ENCODE assay signal across 29 cellular contexts in the genomic region with DNA sequence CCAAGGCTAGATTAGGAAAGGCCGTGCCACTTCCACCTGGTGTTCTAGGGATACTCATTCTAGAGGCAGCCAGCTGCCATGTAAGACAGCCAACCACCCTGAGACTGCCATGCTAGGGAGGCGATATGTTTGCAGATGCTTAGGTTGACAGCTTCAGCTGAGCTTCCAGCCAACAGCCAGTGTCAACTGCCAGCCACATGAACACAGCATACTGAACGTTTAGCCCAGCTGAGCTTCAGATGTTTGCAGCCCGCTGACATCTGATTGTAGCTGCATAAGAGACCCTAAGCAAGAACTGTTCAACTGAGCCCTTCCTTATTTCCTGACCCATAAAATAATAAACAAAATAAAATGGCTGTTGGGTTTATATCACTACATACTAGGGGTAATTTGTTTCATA. TPM values are rescaled to one million over a fixed set of nuclear protein-coding genes. Genes with fewer than 3 reads are reported as not detected.
"Had no signal": no experiment of that assay in that cellular context is flagged by ENCODE, and none has a peak within 500 bp of the region (broad histone marks: within the 10 kb centered on the region; RNA-seq: fewer than 3 reads in every experiment).

No MANE protein-coding gene starts in this region.

- H3K27ac Mint-ChIP-seq: activated CD8-positive, alpha-beta T cell treated with anti-CD3 and anti-CD28 coated beads, Interleukin-2, amount 10 ng/mL, durations not matched to agents 7 days and 5 days; activated naive CD4-positive, alpha-beta T cell treated with anti-CD3 and anti-CD28 coated beads for 36 hours; WTC11 had no signal

- H3K36me3 Mint-ChIP-seq: activated naive CD4-positive, alpha-beta T cell treated with anti-CD3 and anti-CD28 coated beads, Interleukin-2, amount 50 U/mL, for 72 hours; WTC11 had no signal

- ATAC-seq: activated CD4-positive, alpha-beta T cell treated with anti-CD3 and anti-CD28 coated beads for 36 hours; activated CD4-positive, CD25-positive, alpha-beta regulatory T cell treated with anti-CD3 and anti-CD28 coated beads, Interleukin-2, amount 50 U/mL, for 24 hours; activated CD8-positive, alpha-beta T cell treated with anti-CD3 and anti-CD28 coated beads, Interleukin-2, amount 10 ng/mL, durations not matched to agents 7 days and 5 days; activated naive CD4-positive, alpha-beta T cell treated with anti-CD3 and anti-CD28 coated beads, Interleukin-2, amount 50 U/mL, for 72 hours; body of pancreas; K562; Panc1; WTC11 had no signal

- DNase-seq: activated CD4-positive, alpha-beta T cell treated with anti-CD3 and anti-CD28 coated beads for 36 hours; activated CD4-positive, alpha-beta T cell treated with anti-CD3 and anti-CD28 coated beads, Interleukin-2, amount 10 ng/mL, durations not matched to agents 7 days and 5 days; activated CD4-positive, alpha-beta T cell treated with anti-CD3 and anti-CD28 coated beads, Interleukin-2, amount 50 U/mL, for 48 hours; activated CD8-positive, alpha-beta T cell treated with anti-CD3 and anti-CD28 coated beads, Interleukin-2, amount 10 ng/mL, durations not matched to agents 7 days and 5 days; activated gamma-delta T cell; activated naive CD4-positive, alpha-beta T cell treated with anti-CD3 and anti-CD28 coated beads for 36 hours; activated T-cell treated with anti-CD3 and anti-CD28 coated beads, Interleukin-2, amount 50 U/mL, for 24 hours; adrenal gland; body of pancreas; Karpas-422; NCI-H1436 treated with DMSO at 0.1 percent for 48 hours; NCI-H1694 treated with DMSO at 0.1 percent for 48 hours; NCI-H2029; NCI-H2227 treated with DMSO at 0.1 percent for 48 hours; NCI-H446; NCI-H510A treated with DMSO at 0.1 percent for 48 hours; NCI-H526 treated with DMSO at 0.1 percent for 48 hours; NCI-H774; SW 1271; T-helper 1 cell; T-helper 2 cell; T-helper 9 cell had no signal

- H3K4me3 Mint-ChIP-seq: activated CD4-positive, alpha-beta T cell treated with anti-CD3 and anti-CD28 coated beads for 36 hours; activated CD4-positive, alpha-beta T cell treated with anti-CD3 and anti-CD28 coated beads, Interleukin-2, amount 10 ng/mL, durations not matched to agents 7 days and 5 days; activated CD8-positive, alpha-beta T cell treated with anti-CD3 and anti-CD28 coated beads, Interleukin-2, amount 10 ng/mL, durations not matched to agents 7 days and 5 days; activated naive CD4-positive, alpha-beta T cell treated with anti-CD3 and anti-CD28 coated beads for 36 hours; activated T-cell treated with anti-CD3 and anti-CD28 coated beads, Interleukin-2, amount 50 U/mL, for 24 hours; WTC11 had no signal

- H3K9me3 Mint-ChIP-seq: activated CD4-positive, alpha-beta T cell treated with anti-CD3 and anti-CD28 coated beads, Interleukin-2, amount 10 ng/mL, durations not matched to agents 7 days and 5 days; activated naive CD4-positive, alpha-beta T cell treated with anti-CD3 and anti-CD28 coated beads for 36 hours; activated naive CD4-positive, alpha-beta T cell treated with anti-CD3 and anti-CD28 coated beads, Interleukin-2, amount 50 U/mL, for 72 hours; activated T-cell treated with anti-CD3 and anti-CD28 coated beads, Interleukin-2, amount 50 U/mL, for 24 hours; activated T-helper 2 cell treated with anti-CD3 and anti-CD28 coated beads, Interferon-gamma antibody, Interleukin-2, Interleukin-4, amounts not matched to agents 10 μg/mL and 5 μg/mL and 100 μg/mL, durations not matched to agents 14 hours and 24 hours and 36 hours; WTC11 had no signal

- H3K27me3 Mint-ChIP-seq: activated CD4-positive, alpha-beta T cell treated with anti-CD3 and anti-CD28 coated beads for 36 hours; activated CD4-positive, alpha-beta T cell treated with anti-CD3 and anti-CD28 coated beads, Interleukin-2, amount 10 ng/mL, durations not matched to agents 7 days and 5 days; activated T-cell treated with anti-CD3 and anti-CD28 coated beads, Interleukin-2, amount 50 U/mL, for 24 hours had no signal

RNA-seq across cellular contexts. Expression of a gene that starts 54.9 kb away (rescaled TPM):
- total RNA-seq: activated CD4-positive, alpha-beta T cell treated with anti-CD3 and anti-CD28 coated beads, Interleukin-2, amount 10 ng/mL, durations not matched to agents 7 days and 5 days; activated CD8-positive, alpha-beta T cell treated with anti-CD3 and anti-CD28 coated beads, Interleukin-2, amount 10 ng/mL, durations not matched to agents 7 days and 5 days; K562; MCF 10A had no signal
- polyA plus RNA-seq: K562 had no signal
